ENCODE assay signal across 8 cellular contexts in the genomic region with DNA sequence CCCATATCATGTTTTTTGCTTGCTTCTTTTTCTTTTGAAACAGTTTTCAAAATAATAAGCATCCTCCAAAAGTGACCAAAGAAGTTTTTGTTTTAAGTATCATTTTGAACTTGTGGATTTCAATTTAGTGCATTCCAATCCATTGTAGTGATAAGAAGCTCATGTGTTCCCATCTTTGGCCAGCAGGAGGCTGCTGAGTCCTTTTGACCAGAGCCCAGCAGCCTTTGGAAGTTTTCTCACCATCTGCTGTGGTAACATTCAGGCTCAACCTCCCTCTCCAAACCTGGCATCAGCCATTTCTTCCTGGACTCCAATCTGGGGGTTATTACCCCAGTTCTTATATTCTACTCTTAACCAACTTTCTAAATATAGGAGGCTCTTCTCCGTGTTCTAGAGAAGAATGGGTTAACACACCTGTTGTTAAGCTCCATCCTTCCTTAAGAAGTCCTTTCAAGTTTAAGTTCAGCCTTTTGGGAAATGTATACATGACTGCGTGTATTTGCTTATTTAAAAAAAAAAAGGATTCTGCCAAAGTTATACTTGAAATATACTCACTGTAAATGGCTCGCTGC. TPM values are rescaled to one million over a fixed set of nuclear protein-coding genes. Genes with fewer than 3 reads are reported as not detected.
A peak's percentile ranks its signal among the peaks of the same experiment; 100 is the strongest.
DNase-seq lines count a peak whose midpoint lies in the region; ATAC-seq, FAIRE-seq and TF ChIP-seq lines count a peak whose summit lies in the region.

No MANE protein-coding gene starts in this region.

- H3K4me2 ChIP-seq in trophoblast cell (ENCODE audit: low read length), result no peak overlapping the region

- no peaks in the 10 kb centered on the region for H3K27me3 ChIP-seq in trophoblast cell (ENCODE audit: insufficient read depth, low read length)

- no peak overlapping the region for H4K12ac ChIP-seq in trophoblast cell (ENCODE audit: low read depth, low read length)

- no CpG with 5 or more reads among the region's 3 CpGs for WGBS in trophoblast cell (ENCODE audit: extremely low coverage, insufficient coverage, insufficient read length)

- H3K79me1 ChIP-seq in trophoblast cell (ENCODE audit: low read length), result no peaks in the 10 kb centered on the region

- ATAC-seq in HG02943 (IDR thresholded peaks at IDR 0.05; ENCODE audit: low read depth, unreplicated experiment) (peak; percentile 70), omental fat pad (ENCODE audit: low FRiP score) (no peak)

- H3K9me3 ChIP-seq in trophoblast cell (ENCODE audit: insufficient read depth, low read depth, low read length), result no peaks in the 10 kb centered on the region

- no peak overlapping the region for H3K23ac ChIP-seq in trophoblast cell (ENCODE audit: low read length)

- no peak overlapping the region for H2BK5ac ChIP-seq in trophoblast cell (ENCODE audit: low read depth, low read length, poor library complexity)

- H3K9ac ChIP-seq in trophoblast cell (ENCODE audit: low read length), result no peak overlapping the region

- H3K36me3 ChIP-seq in trophoblast cell (ENCODE audit: control insufficient read depth in 1 of 2, insufficient read depth in 2 of 2, low read length in 2 of 2), result no peaks in the 10 kb centered on the region

- H3K4me3 ChIP-seq in AG10803 (ENCODE audit: low read length) (no peak overlapping the region), trophoblast cell (ENCODE audit: low read depth, low read length) (no peak overlapping the region)

- H4K8ac ChIP-seq in trophoblast cell (ENCODE audit: low read depth, low read length), result no peak overlapping the region

- no peak overlapping the region for H2BK12ac ChIP-seq in trophoblast cell (ENCODE audit: low read length)

- H2AFZ ChIP-seq in trophoblast cell (ENCODE audit: insufficient read depth, low read length, poor library complexity), result no peak overlapping the region

- no peak overlapping the region for H4K91ac ChIP-seq in trophoblast cell (ENCODE audit: low read depth, low read length)

- no peak overlapping the region for H2AK5ac ChIP-seq in trophoblast cell (ENCODE audit: low read length)

- H3K4ac ChIP-seq in trophoblast cell (ENCODE audit: low read depth, low read length), result no peak overlapping the region

- peak; percentile 87 for TF ChIP-seq CTCF in AG10803 (conservative IDR thresholded peaks at IDR 0.05; ENCODE audit: low read length)
- TF ChIP-seq CTCF in GM13976 (IDR thresholded peaks at IDR 0.05; ENCODE audit: borderline replicate concordance, control extremely low read depth, extremely low read depth, insufficient read depth, missing control alignments), result peak; percentile 57
- TF ChIP-seq CTCF in omental fat pad (IDR thresholded peaks at IDR 0.05), result no peak

- no peak overlapping the region for H3K18ac ChIP-seq in trophoblast cell (ENCODE audit: low read length)

- no peak overlapping the region for H3K27ac ChIP-seq in trophoblast cell (ENCODE audit: low read depth, low read length)

- DNase-seq in AG10803 (ENCODE audit: low read depth) (peak; percentile 73), GM13976 (ENCODE audit: low spot score) (peak; percentile 73), NCI-H226 (peak; percentile 27), frontal cortex (ENCODE audit: low spot score in 2 of 2) (peak; percentile 57 to 76), trophoblast cell (peak; percentile 54 to 82), omental fat pad (ENCODE audit: low spot score) (no peak)
- DNase-seq in activated CD8-positive, alpha-beta memory T cell treated with anti-CD3 and anti-CD28 coated beads, Interleukin-2, amount 50 U/mL, for 48 hours, result peak; percentile 58

- H3K4me1 ChIP-seq in trophoblast cell (ENCODE audit: control insufficient read depth in 1 of 2, insufficient read depth in 2 of 2, low read length in 2 of 2), result peaks cover 0 to 3% of the 10 kb centered on the region in 2 experiments

- no peaks in the 10 kb centered on the region for H3K79me2 ChIP-seq in trophoblast cell (ENCODE audit: control insufficient read depth, insufficient read depth, low read length, poor library complexity)

- no peak overlapping the region for H3K14ac ChIP-seq in trophoblast cell (ENCODE audit: low read length)

- in situ Hi-C loops in GM13976 (cut with MboI; ENCODE audit: low sequenced_read_pairs, unreplicated experiment), result no loop called here

- no peak overlapping the region for H2BK120ac ChIP-seq in trophoblast cell (ENCODE audit: insufficient read depth, low read length, poor library complexity)

- peak; percentile 69 for FAIRE-seq in frontal cortex (lab: Jason Lieb, UNC)

RNA-seq across cellular contexts. Expression of a gene that starts 39.0 kb away (rescaled TPM):
- total RNA-seq in frontal cortex, result not detected
- polyA plus RNA-seq in trophoblast cell (2013), result 0.04 and 0.08 TPM in 2 replicates
- total RNA-seq in omental fat pad, result 1 to 10 TPM in 1 of 4 donors, under 1 TPM in 1, not detected in 2; 0.93 to 4.7 TPM

Comparison
In these comparisons a context has a peak if more than half of its experiments do, and no peak if none do; other contexts are left out.
1. CTCF ChIP-seq: peak in AG10803 (single experiment) and GM13976 (single experiment); none in omental fat pad (0 of 3).